16 cellular contexts compared by ENCODE assay signal in genomic region chr4:187929024-187929423, GRCh38.
DNase-seq lines count a peak whose midpoint lies in the region; ATAC-seq and TF ChIP-seq lines count a peak whose summit lies in the region.
"Had no signal": no experiment of that assay in that cellular context is flagged by ENCODE, and none has a peak within 500 bp of the region (broad histone marks: within the 10 kb centered on the region; RNA-seq: fewer than 3 reads in every experiment).

No MANE protein-coding gene starts in this region.

- POLR2A ChIA-PET in WTC11 (lab: Charles Lee): no interaction called here

- peak; percentile 62 for TF ChIP-seq CTCF in WTC11 (IDR thresholded peaks at IDR 0.05)
- TF ChIP-seq CTCF in neural crest cell (conservative IDR thresholded peaks at IDR 0.05): peak; percentile 45

- H3K36me3 Mint-ChIP-seq in WTC11: no peaks in the 10 kb centered on the region
- H3K36me3 Mint-ChIP-seq in neural crest cell (ENCODE audit: low read depth): no peaks in the 10 kb centered on the region
- peaks cover 24% of the 10 kb centered on the region for H3K36me3 Mint-ChIP-seq in natural killer cell treated with Interleukin-12 subunit alpha and Interleukin-12 subunit beta and Interleukin-15 and Interleukin-18, amount 100 ng/mL, for 72 hours
- H3K36me3 Mint-ChIP-seq: CD8-positive, alpha-beta memory T cell had no signal

- H3K27me3 Mint-ChIP-seq in WTC11 (ENCODE audit: low read depth) (no peaks in the 10 kb centered on the region; the same call in 1 of the 2 replicates), neural crest cell (ENCODE audit: low read depth) (no peaks in the 10 kb centered on the region)
- no peaks in the 10 kb centered on the region for H3K27me3 Mint-ChIP-seq in natural killer cell treated with Interleukin-12 subunit alpha and Interleukin-12 subunit beta and Interleukin-15 and Interleukin-18, amount 100 ng/mL, for 72 hours
- H3K27me3 Mint-ChIP-seq: activated CD4-positive, alpha-beta T cell treated with anti-CD3 and anti-CD28 coated beads, Interleukin-2, amount 10 ng/mL, durations not matched to agents 24 days and 14 days; CD8-positive, alpha-beta memory T cell; dendritic cell treated with granulocyte-macrophage colony-stimulating factor and Interleukin-4, amounts not matched to agents 40 ng/mL and 50 ng/mL, for 4 days had no signal

- no peak overlapping the region for H3K27ac Mint-ChIP-seq in WTC11
- H3K27ac Mint-ChIP-seq in neural crest cell (ENCODE audit: unreplicated experiment): no peak overlapping the region
- H3K27ac Mint-ChIP-seq in natural killer cell treated with Interleukin-12 subunit alpha and Interleukin-12 subunit beta and Interleukin-15 and Interleukin-18, amount 100 ng/mL, for 72 hours: no peak overlapping the region
- H3K27ac Mint-ChIP-seq: activated CD4-positive, alpha-beta T cell treated with anti-CD3 and anti-CD28 coated beads, Interleukin-2, amount 10 ng/mL, durations not matched to agents 24 days and 14 days; CD8-positive, alpha-beta memory T cell; dendritic cell treated with granulocyte-macrophage colony-stimulating factor and Interleukin-4, amounts not matched to agents 40 ng/mL and 50 ng/mL, for 4 days; T-helper 1 cell treated with Interleukin-12 subunit alpha and Interleukin-12 subunit beta and Interleukin-4 antibody, amounts not matched to agents 30 μg/mL and 1 μg/mL, for 36 hours had no signal

- peak; percentile 48 for DNase-seq in DMS 273 (lab: John Stamatoyannopoulos, UW; ENCODE audit: unreplicated experiment)
- no peak for DNase-seq in DMS 273 treated with DMSO at 0.1 percent for 48 hours (lab: John Stamatoyannopoulos, UW)
- peak; percentile 14 for DNase-seq in NAMALWA (ENCODE audit: low spot score)
- DNase-seq in WTC11 (ENCODE audit: low spot score): peak; percentile 69
- peak; percentile 3 for DNase-seq in neural crest cell (ENCODE audit: low read depth, low spot score)
- DNase-seq in natural killer cell treated with Interleukin-12 subunit alpha and Interleukin-12 subunit beta and Interleukin-15 and Interleukin-18, amount 100 ng/mL, for 72 hours (ENCODE audit: low spot score): no peak
- no peak for DNase-seq in cerebellar cortex (ENCODE audit: low spot score)
- DNase-seq in NCI-H2171 (lab: John Stamatoyannopoulos, UW): no peak
- DNase-seq: activated CD4-positive, alpha-beta T cell treated with anti-CD3 and anti-CD28 coated beads, Interleukin-2, amount 10 ng/mL, durations not matched to agents 24 days and 14 days; anterior cingulate cortex; CD8-positive, alpha-beta memory T cell; mesenchymal stem cell; NCI-H187 treated with DMSO at 0.1 percent for 48 hours; stomach had no signal

- H3K9me3 Mint-ChIP-seq in WTC11: peaks cover 15% of the 10 kb centered on the region
- peaks cover 13% of the 10 kb centered on the region for H3K9me3 Mint-ChIP-seq in neural crest cell
- H3K9me3 Mint-ChIP-seq in natural killer cell treated with Interleukin-12 subunit alpha and Interleukin-12 subunit beta and Interleukin-15 and Interleukin-18, amount 100 ng/mL, for 72 hours: peaks cover 23% of the 10 kb centered on the region

- peaks cover 11% of the 10 kb centered on the region; the same call in 1 of the 2 replicates for H3K4me1 Mint-ChIP-seq in WTC11
- H3K4me1 Mint-ChIP-seq in neural crest cell: no peaks in the 10 kb centered on the region
- no peaks in the 10 kb centered on the region for H3K4me1 Mint-ChIP-seq in natural killer cell treated with Interleukin-12 subunit alpha and Interleukin-12 subunit beta and Interleukin-15 and Interleukin-18, amount 100 ng/mL, for 72 hours (ENCODE audit: low read depth in 2 of 2)
- H3K4me1 Mint-ChIP-seq: activated CD4-positive, alpha-beta T cell treated with anti-CD3 and anti-CD28 coated beads, Interleukin-2, amount 10 ng/mL, durations not matched to agents 24 days and 14 days; CD8-positive, alpha-beta memory T cell had no signal

- ATAC-seq in WTC11: peak; percentile 97
- ATAC-seq in natural killer cell treated with Interleukin-12 subunit alpha and Interleukin-12 subunit beta and Interleukin-15 and Interleukin-18, amount 100 ng/mL, for 72 hours: no peak

- CTCF ChIA-PET in WTC11 (lab: Charles Lee): interaction anchor here (0.6 to 2.0 kb wide), 7 partner anchors 17 to 529 kb away, joined by 3 to 7 read pairs (median 4); no protein-coding TSS in a partner anchor

- H3K4me3 Mint-ChIP-seq in WTC11 (no peak overlapping the region), neural crest cell (no peak overlapping the region)
- no peak overlapping the region for H3K4me3 Mint-ChIP-seq in natural killer cell treated with Interleukin-12 subunit alpha and Interleukin-12 subunit beta and Interleukin-15 and Interleukin-18, amount 100 ng/mL, for 72 hours
- H3K4me3 Mint-ChIP-seq: activated CD4-positive, alpha-beta T cell treated with anti-CD3 and anti-CD28 coated beads, Interleukin-2, amount 10 ng/mL, durations not matched to agents 24 days and 14 days; CD8-positive, alpha-beta memory T cell; dendritic cell treated with granulocyte-macrophage colony-stimulating factor and Interleukin-4, amounts not matched to agents 40 ng/mL and 50 ng/mL, for 4 days; T-helper 1 cell treated with Interleukin-12 subunit alpha and Interleukin-12 subunit beta and Interleukin-4 antibody, amounts not matched to agents 30 μg/mL and 1 μg/mL, for 36 hours had no signal

TF ChIP-seq in WTC11, 78 proteins besides CTCF, POLR2A, EP300 and RAD21:
- TF ChIP-seq, protein P1, sequence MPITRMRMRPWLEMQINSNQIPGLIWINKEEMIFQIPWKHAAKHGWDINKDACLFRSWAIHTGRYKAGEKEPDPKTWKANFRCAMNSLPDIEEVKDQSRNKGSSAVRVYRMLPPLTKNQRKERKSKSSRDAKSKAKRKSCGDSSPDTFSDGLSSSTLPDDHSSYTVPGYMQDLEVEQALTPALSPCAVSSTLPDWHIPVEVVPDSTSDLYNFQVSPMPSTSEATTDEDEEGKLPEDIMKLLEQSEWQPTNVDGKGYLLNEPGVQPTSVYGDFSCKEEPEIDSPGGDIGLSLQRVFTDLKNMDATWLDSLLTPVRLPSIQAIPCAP (CRISPR knock-in tag; IDR thresholded peaks at IDR 0.05): no peak
- no peak for TF ChIP-seq ATF2 (CRISPR knock-in tag; IDR thresholded peaks at IDR 0.05; ENCODE audit: borderline replicate concordance, low read depth)
- TF ChIP-seq EMX1 (CRISPR knock-in tag; IDR thresholded peaks at IDR 0.05): no peak
- no peak for TF ChIP-seq CBFB (CRISPR knock-in tag; IDR thresholded peaks at IDR 0.05; ENCODE audit: low read depth)
- TF ChIP-seq ZNF219 (CRISPR knock-in tag; IDR thresholded peaks at IDR 0.05; ENCODE audit: borderline replicate concordance): no peak
- TF ChIP-seq GRHL2 (CRISPR knock-in tag; IDR thresholded peaks at IDR 0.05; ENCODE audit: insufficient replicate concordance, severe bottlenecking): no peak
- TF ChIP-seq GABPB1 (CRISPR knock-in tag; IDR thresholded peaks at IDR 0.05): no peak
- TF ChIP-seq RORB (CRISPR knock-in tag; IDR thresholded peaks at IDR 0.05): no peak
- no peak for TF ChIP-seq ZNF317 (CRISPR knock-in tag; IDR thresholded peaks at IDR 0.05; ENCODE audit: borderline replicate concordance, low read depth)
- no peak for TF ChIP-seq ZNF121 (CRISPR knock-in tag; IDR thresholded peaks at IDR 0.05)
TF ChIP-seq in WTC11: peak in this region for 0.

Comparison
In these comparisons a context has a peak if more than half of its experiments do, and no peak if none do; other contexts are left out.
1. DNase-seq: peak in DMS 273 (single experiment), NAMALWA (single experiment), WTC11 (single experiment) and neural crest cell (single experiment); none in DMS 273 treated with DMSO at 0.1 percent for 48 hours (single experiment), natural killer cell treated with Interleukin-12 subunit alpha and Interleukin-12 subunit beta and Interleukin-15 and Interleukin-18, amount 100 ng/mL, for 72 hours (single experiment), cerebellar cortex (single experiment) and NCI-H2171 (single experiment).